8 cellular contexts compared by ENCODE assay signal in genomic region chr12:57462307-57463253, GRCh38. TPM values are rescaled to one million over a fixed set of nuclear protein-coding genes. Genes with fewer than 3 reads are reported as not detected.
DNase-seq lines count a peak whose midpoint lies in the region; TF ChIP-seq lines count a peak whose summit lies in the region.

No MANE protein-coding gene starts in this region.

- TF ChIP-seq EP300 in suprapubic skin (IDR thresholded peaks at IDR 0.05) = no peak

- H3K27ac ChIP-seq in MM.1S (ENCODE audit: low read length) (peak overlapping the region; percentile 36; the same call in 1 of the 2 replicates), suprapubic skin (peak overlapping the region; percentile 70)

- H3K4me1 ChIP-seq in MM.1S (ENCODE audit: low read length) (peaks cover 15% of the 10 kb centered on the region; the same call in 1 of the 2 replicates), suprapubic skin (peaks cover 45% of the 10 kb centered on the region)

- H3K4me1 Mint-ChIP-seq in activated naive CD4-positive, alpha-beta T cell treated with anti-CD3 and anti-CD28 coated beads for 36 hours (ENCODE audit: low read depth) = peaks cover 45% of the 10 kb centered on the region

- H3K4me3 Mint-ChIP-seq in activated naive CD4-positive, alpha-beta T cell treated with anti-CD3 and anti-CD28 coated beads for 36 hours = peak overlapping the region; percentile 79

- no peak for TF ChIP-seq POLR2A in suprapubic skin (IDR thresholded peaks at IDR 0.05)

- H3K9me3 Mint-ChIP-seq in activated naive CD4-positive, alpha-beta T cell treated with anti-CD3 and anti-CD28 coated beads for 36 hours = no peaks in the 10 kb centered on the region

- H3K36me3 ChIP-seq in GM06990 (ENCODE audit: control insufficient read depth, insufficient read depth, low read length) (no peaks in the 10 kb centered on the region), MM.1S (replicated peaks; ENCODE audit: insufficient read depth, low read length) (no peaks in the 10 kb centered on the region), suprapubic skin (no peaks in the 10 kb centered on the region)

- H2AFZ ChIP-seq in MM.1S (ENCODE audit: low read length) = peak overlapping the region; percentile 84

- intact Hi-C loops in activated naive CD4-positive, alpha-beta T cell treated with anti-CD3 and anti-CD28 coated beads for 36 hours (cut with micrococcal nuclease) = loop anchor here (1.0 kb wide), 3 partner anchors 14 to 219 kb away; no protein-coding TSS in a partner anchor

- H3K9me2 ChIP-seq in MM.1S (replicated peaks; ENCODE audit: insufficient read depth, low read length) = no peaks in the 10 kb centered on the region

- peaks cover 9% of the 10 kb centered on the region for H3K27me3 Mint-ChIP-seq in activated naive CD4-positive, alpha-beta T cell treated with anti-CD3 and anti-CD28 coated beads for 36 hours (ENCODE audit: low read depth)

- DNase-seq in GM06990 (ENCODE audit: extremely low read depth, insufficient read length) = peak; percentile 86
- DNase-seq in HCEC 1CT = peak; percentile 85
- DNase-seq in MM.1S = peak; percentile 90
- peak; percentile 81 for DNase-seq in SHP77 treated with DMSO at 0.1 percent for 48 hours (lab: John Stamatoyannopoulos, UW)
- DNase-seq in activated naive CD4-positive, alpha-beta T cell treated with anti-CD3 and anti-CD28 coated beads for 36 hours = peak; percentile 95
- peak; percentile 78 for DNase-seq in globus pallidus (ENCODE audit: low spot score)
- DNase-seq in occipital lobe (lab: John Stamatoyannopoulos, UW) = peak; percentile 59
- peak; percentile 91 to 93 for DNase-seq in suprapubic skin (ENCODE audit: low spot score in 2 of 2)

- H3K9me3 ChIP-seq in MM.1S (replicated peaks; ENCODE audit: insufficient read depth, low read length) = no peaks in the 10 kb centered on the region
- H3K9me3 ChIP-seq in suprapubic skin = no peaks in the 10 kb centered on the region

- 5% methylated on average over 29 of the region's 30 CpGs for WGBS in suprapubic skin

- H4K20me1 ChIP-seq in MM.1S (ENCODE audit: insufficient read depth, low read length) = no peaks in the 10 kb centered on the region

- H3K9ac ChIP-seq in MM.1S (ENCODE audit: low read length) = peak overlapping the region; percentile 36; the same call in 1 of the 2 replicates

- H3K27me3 ChIP-seq in GM06990 (replicated peaks; ENCODE audit: control insufficient read depth, insufficient read depth, low read length) (no peaks in the 10 kb centered on the region), MM.1S (replicated peaks; ENCODE audit: insufficient read depth, low read length) (peaks cover 45% of the 10 kb centered on the region), suprapubic skin (peaks cover 4% of the 10 kb centered on the region)

- H3K36me3 Mint-ChIP-seq in activated naive CD4-positive, alpha-beta T cell treated with anti-CD3 and anti-CD28 coated beads for 36 hours (ENCODE audit: low read depth) = peaks cover under 1% of the 10 kb centered on the region

- H3K27ac Mint-ChIP-seq in activated naive CD4-positive, alpha-beta T cell treated with anti-CD3 and anti-CD28 coated beads for 36 hours = peak overlapping the region; percentile 19

- peaks cover 9% of the 10 kb centered on the region for H3F3A ChIP-seq in MM.1S (ENCODE audit: insufficient read depth, low read length)

- H3K4me2 ChIP-seq in MM.1S (ENCODE audit: low read depth, low read length) = peak overlapping the region; percentile 100

- CTCF ChIA-PET in activated naive CD4-positive, alpha-beta T cell treated with anti-CD3 and anti-CD28 coated beads for 36 hours (lab: Charles Lee) = interaction anchor here (0.6 to 9.9 kb wide), 15 partner anchors 9 to 279 kb away, joined by 3 to 207 read pairs (median 3); partner anchors contain the start of genes ARHGAP9 and INHBC

- no peaks in the 10 kb centered on the region for H3K79me2 ChIP-seq in MM.1S (ENCODE audit: low read length)

- TF ChIP-seq CTCF in GM06990 (IDR thresholded peaks at IDR 0.05; ENCODE audit: insufficient read depth, low read length, poor library complexity, severe bottlenecking) (peak; percentile 97), MM.1S (IDR thresholded peaks at IDR 0.05; ENCODE audit: low read length) (peak; percentile 97), suprapubic skin (IDR thresholded peaks at IDR 0.05) (peak; percentile 90 to 94)

- H3K4me3 ChIP-seq in GM06990 (replicated peaks; ENCODE audit: low read depth, low read length) = peak overlapping the region; percentile 58
- H3K4me3 ChIP-seq in MM.1S (ENCODE audit: low read length) = peak overlapping the region; percentile 80
- H3K4me3 ChIP-seq in suprapubic skin = peak overlapping the region; percentile 75

RNA-seq across cellular contexts. Expression of gene GLI1, which starts 3.0 kb away (rescaled TPM):
- not detected for total RNA-seq in activated naive CD4-positive, alpha-beta T cell treated with anti-CD3 and anti-CD28 coated beads for 36 hours
- total RNA-seq in occipital lobe (0.16 TPM), suprapubic skin (1 to 10 TPM in 2 of 4 donors, under 1 TPM in 1, not detected in 1; 0.51 to 2.9 (median 2.0) TPM)

RNA-seq across cellular contexts. Expression of gene INHBE, which starts 7.5 kb away (rescaled TPM):
- 1 to 10 TPM in 1 of 2 experiments, under 1 TPM in 1; 0.81 to 1.0 TPM for total RNA-seq in activated naive CD4-positive, alpha-beta T cell treated with anti-CD3 and anti-CD28 coated beads for 36 hours
- total RNA-seq in occipital lobe (not detected), suprapubic skin (under 1 TPM in 1 of 4 donors, not detected in 3; 0.56 TPM)

RNA-seq across cellular contexts. Expression of gene ARHGAP9, which starts 17.1 kb away (rescaled TPM):
- 10 to 100 TPM; 95.9 to 97.9 TPM for total RNA-seq in activated naive CD4-positive, alpha-beta T cell treated with anti-CD3 and anti-CD28 coated beads for 36 hours
- total RNA-seq in occipital lobe = 0.94 TPM
- 1 to 10 TPM; 5.4 to 7.4 (median 5.9) TPM for total RNA-seq in suprapubic skin

RNA-seq across cellular contexts. Expression of gene MARS1, which starts 25.3 kb away (rescaled TPM):
- 100 to 1,000 TPM; 481 to 489 TPM for total RNA-seq in activated naive CD4-positive, alpha-beta T cell treated with anti-CD3 and anti-CD28 coated beads for 36 hours
- total RNA-seq in occipital lobe = 65.2 TPM
- total RNA-seq in suprapubic skin = 100 to 1,000 TPM in 1 of 4 donors, 10 to 100 TPM in 3; 55.7 to 203 (median 79.7) TPM

RNA-seq across cellular contexts. Expression of gene INHBC, which starts 28.0 kb away (rescaled TPM):
- not detected for total RNA-seq in activated naive CD4-positive, alpha-beta T cell treated with anti-CD3 and anti-CD28 coated beads for 36 hours
- not detected for total RNA-seq in occipital lobe
- not detected for total RNA-seq in suprapubic skin

Comparison
In these comparisons a context has a peak if more than half of its experiments do, and no peak if none do; other contexts are left out.
1. Peak in every context shown above with its lines: DNase-seq, H3K4me3 ChIP-seq and H3K27ac ChIP-seq.
2. RNA of gene ARHGAP9, which starts 17.1 kb away (total RNA-seq): 95.9 to 97.9 TPM in activated naive CD4-positive, alpha-beta T cell treated with anti-CD3 and anti-CD28 coated beads for 36 hours; 5.4 to 7.4 TPM in suprapubic skin and 0.94 TPM in occipital lobe (single experiment); every median in the first group is over 10 times any median in the second.